ENCODE assay signal across 8 cellular contexts in the genomic region with DNA sequence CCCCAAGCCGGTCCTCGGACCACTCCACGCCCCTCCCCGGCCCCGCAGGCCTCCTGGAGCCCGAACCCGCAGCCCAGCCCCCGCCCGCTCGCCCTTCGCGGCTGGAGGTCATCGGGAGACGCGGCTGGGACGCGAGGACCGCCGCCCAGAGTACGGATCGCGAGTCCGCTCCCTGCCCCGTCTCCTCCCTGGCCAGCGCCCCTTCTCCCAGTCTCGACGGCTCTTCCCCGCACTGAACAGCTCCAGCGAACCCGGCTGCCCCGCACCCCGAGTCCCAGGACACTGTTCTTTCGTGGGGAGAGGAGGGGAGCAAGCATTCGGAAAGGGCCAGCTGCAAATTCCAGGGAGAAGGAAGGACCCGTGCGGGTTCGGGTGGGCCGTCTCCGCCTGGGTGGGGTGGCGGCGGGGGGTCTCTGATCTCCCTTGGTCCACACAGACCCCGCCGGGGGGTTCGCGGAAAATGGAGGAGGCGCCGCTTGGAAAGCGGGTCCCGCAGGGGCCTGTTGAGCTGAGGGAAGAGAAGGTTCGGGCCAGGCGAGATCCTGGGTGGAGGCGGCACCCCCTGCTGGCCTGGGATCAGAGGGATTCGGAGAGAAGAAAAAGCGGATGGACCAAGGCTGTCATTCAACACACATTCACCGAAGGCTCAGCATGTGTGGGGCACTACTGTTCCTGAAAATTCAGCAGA. TPM values are rescaled to one million over a fixed set of nuclear protein-coding genes. Genes with fewer than 3 reads are reported as not detected.
DNase-seq lines count a peak whose midpoint lies in the region; ATAC-seq, FAIRE-seq and TF ChIP-seq lines count a peak whose summit lies in the region.

No MANE protein-coding gene starts in this region.

- peak; percentile 54 for FAIRE-seq in GM19239 (lab: Jason Lieb, UNC)

- peaks cover 10% of the 10 kb centered on the region for H3K4me1 ChIP-seq in OCI-LY7 (ENCODE audit: insufficient read depth, low read length, poor library complexity, severe bottlenecking)
- peaks cover 23% of the 10 kb centered on the region for H3K4me1 ChIP-seq in smooth muscle cell (ENCODE audit: low read depth)

- DNase-seq in GM19239 (ENCODE audit: insufficient read length, low spot score) (no peak), OCI-LY7 (ENCODE audit: low spot score) (no peak), T47D (ENCODE audit: low read depth in 1 of 2, low spot score in 1 of 2) (peak; percentile 60 to 83), iris pigment epithelial cell (ENCODE audit: low read depth) (peak; percentile 62), smooth muscle cell (lab: John Stamatoyannopoulos, UW; ENCODE audit: unreplicated experiment) (peak; percentile 22), activated gamma-delta T cell (lab: John Stamatoyannopoulos, UW) (no peak)

- H3K36me3 ChIP-seq in OCI-LY7 (ENCODE audit: insufficient read depth, low read length): no peaks in the 10 kb centered on the region
- no peaks in the 10 kb centered on the region for H3K36me3 ChIP-seq in smooth muscle cell (ENCODE audit: low read depth)

- 2% methylated on average over 43 of the region's 55 CpGs for WGBS in smooth muscle cell (ENCODE audit: low lambda C conversion rate)

- no peak overlapping the region; the same call in 1 of the 2 replicates for H3K27ac ChIP-seq in C4-2B
- H3K27ac ChIP-seq in OCI-LY7 (ENCODE audit: low read depth, low read length, poor library complexity, severe bottlenecking): no peak overlapping the region
- no peak overlapping the region for H3K27ac ChIP-seq in smooth muscle cell (ENCODE audit: low read depth)

- no peak overlapping the region for H3K9ac ChIP-seq in smooth muscle cell (ENCODE audit: low read depth)

- TF ChIP-seq CTCF in C4-2B (conservative IDR thresholded peaks at IDR 0.05): peak; percentile 83
- TF ChIP-seq CTCF in OCI-LY7 (conservative IDR thresholded peaks at IDR 0.05; ENCODE audit: low read length): peak; percentile 54
- peak; percentile 63 for TF ChIP-seq CTCF in smooth muscle cell (IDR thresholded peaks at IDR 0.05; ENCODE audit: borderline replicate concordance, insufficient read depth, poor library complexity, severe bottlenecking)

- intact Hi-C loops in OCI-LY7 (cut with micrococcal nuclease; ENCODE audit: unreplicated experiment): no loop called here

- POLR2A ChIA-PET in OCI-LY7 (lab: Charles Lee): no interaction called here

- no peaks in the 10 kb centered on the region for H3K9me3 ChIP-seq in OCI-LY7 (ENCODE audit: low read length)
- H3K9me3 ChIP-seq in smooth muscle cell (replicated peaks; ENCODE audit: low read depth): no peaks in the 10 kb centered on the region

- BruUV-seq in OCI-LY7 (replicated peaks; lab: Mats Ljungman, UMichigan): no TSS peak

- H3F3A ChIP-seq in smooth muscle cell (ENCODE audit: low read depth): no peaks in the 10 kb centered on the region

- H2AFZ ChIP-seq in OCI-LY7 (ENCODE audit: low read length) (no peak overlapping the region), smooth muscle cell (ENCODE audit: low read depth) (peak overlapping the region; percentile 74)

- peak overlapping the region; percentile 45 for H3K4me2 ChIP-seq in OCI-LY7 (ENCODE audit: low read length)
- peak overlapping the region; percentile 90 for H3K4me2 ChIP-seq in smooth muscle cell

- H3K79me2 ChIP-seq in OCI-LY7 (ENCODE audit: insufficient read depth, low read depth, low read length) (peaks cover 1% of the 10 kb centered on the region; the same call in 1 of the 2 replicates), smooth muscle cell (ENCODE audit: low read depth) (no peaks in the 10 kb centered on the region)

- H3K4me3 ChIP-seq in OCI-LY7 (ENCODE audit: low read depth, low read length, poor library complexity, severe bottlenecking) (peak overlapping the region; percentile 34), smooth muscle cell (peak overlapping the region; percentile 52)

- no peaks in the 10 kb centered on the region for H3K9me2 ChIP-seq in OCI-LY7 (ENCODE audit: insufficient read depth, low read length)

- H4K20me1 ChIP-seq in OCI-LY7 (ENCODE audit: insufficient read depth, low read length): no peaks in the 10 kb centered on the region
- H4K20me1 ChIP-seq in smooth muscle cell (ENCODE audit: low read depth): no peaks in the 10 kb centered on the region

- no peak for ATAC-seq in GM19452 (IDR thresholded peaks at IDR 0.05; ENCODE audit: unreplicated experiment)

- in situ Hi-C loops in T47D (cut with HindIII; ENCODE audit: low pct_unique_long_range_greater_than_20kb, low sequenced_read_pairs): no loop called here

- H3K27me3 ChIP-seq in smooth muscle cell (ENCODE audit: low read depth): peaks cover 59% of the 10 kb centered on the region

- CTCF ChIA-PET in OCI-LY7 (lab: Charles Lee; ENCODE audit: unreplicated experiment): no interaction called here

RNA-seq across cellular contexts. Expression of gene RTN4RL1, which starts 0.6 kb away (rescaled TPM):
- not detected in 2 replicates for total RNA-seq in OCI-LY7 (2014; rRNA removed; shearing (Covaris generic))
- total RNA-seq in OCI-LY7 (2022) (not detected in 2 replicates), smooth muscle cell (not detected in 2 replicates)
- polyA plus RNA-seq in smooth muscle cell: not detected in 2 replicates

RNA-seq across cellular contexts. Expression of gene DPH1, which starts 4.2 kb away (rescaled TPM):
- total RNA-seq in OCI-LY7 (2014; rRNA removed; shearing (Covaris generic)): 26.5 and 30.4 TPM in 2 replicates
- total RNA-seq in OCI-LY7 (2022) (35.1 and 42.6 TPM in 2 replicates), smooth muscle cell (15.9 and 18.1 TPM in 2 replicates)
- polyA plus RNA-seq in smooth muscle cell: 33.6 and 46.6 TPM in 2 replicates

RNA-seq across cellular contexts. Expression of gene OVCA2, which starts 16.1 kb away (rescaled TPM):
- total RNA-seq in OCI-LY7 (2014; rRNA removed; shearing (Covaris generic)): 18.8 and 24.0 TPM in 2 replicates
- total RNA-seq in OCI-LY7 (2022) (18.2 and 21.9 TPM in 2 replicates), smooth muscle cell (42.6 and 46.7 TPM in 2 replicates)
- polyA plus RNA-seq in smooth muscle cell: 47.6 and 59.5 TPM in 2 replicates

RNA-seq across cellular contexts. Expression of gene HIC1, which starts 29.1 kb away (rescaled TPM):
- total RNA-seq in OCI-LY7 (2014; rRNA removed; shearing (Covaris generic)): 0.19 TPM in 1 of 2 replicates, not detected in the other
- total RNA-seq in OCI-LY7 (2022): 0.32 TPM in 1 of 2 replicates, not detected in the other
- 2.6 and 2.9 TPM in 2 replicates for total RNA-seq in smooth muscle cell
- 3.5 and 5.2 TPM in 2 replicates for polyA plus RNA-seq in smooth muscle cell

Comparison
In these comparisons a context has a peak if more than half of its experiments do, and no peak if none do; other contexts are left out.
1. DNase-seq: peak in T47D (2 of 2), iris pigment epithelial cell (single experiment) and smooth muscle cell (single experiment); none in GM19239 (single experiment), OCI-LY7 (single experiment) and activated gamma-delta T cell (single experiment).
2. Peak in every context shown above with its lines, with median percentiles within 50 percentile points of each other: CTCF ChIP-seq.